In genomic region chr14:93332853-93333630, GRCh38 we compare ENCODE assay signal across 8 cellular contexts. TPM values are rescaled to one million over a fixed set of nuclear protein-coding genes. Genes with fewer than 3 reads are reported as not detected.
DNase-seq lines count a peak whose midpoint lies in the region; ATAC-seq, FAIRE-seq and TF ChIP-seq lines count a peak whose summit lies in the region.

Gene BTBD7 (minus strand): TSS chr14:93333036. CDS start chr14:93296051, 36,985 bp downstream.

- H3K9me1 ChIP-seq in IMR-90 (ENCODE audit: insufficient read depth, low read length) (no peaks in the 10 kb centered on the region), endothelial cell of umbilical vein (replicated peaks; ENCODE audit: control insufficient read depth, extremely low read depth, insufficient read depth, low read length) (no peaks in the 10 kb centered on the region)

- BruUV-seq in IMR-90 (replicated peaks; lab: Mats Ljungman, UMichigan), result TSS peak; percentile 60
- BruUV-seq in OCI-LY7 (replicated peaks; lab: Mats Ljungman, UMichigan), result TSS peak; percentile 78
- BruUV-seq in endothelial cell of umbilical vein (replicated peaks; lab: Mats Ljungman, UMichigan), result TSS peak; percentile 60

- intact Hi-C loops in IMR-90 (cut with micrococcal nuclease) (loop anchor here (1.0 to 5.0 kb wide), 5 partner anchors 93 to 749 kb away; partner anchors contain the start of genes DDX24, GON7, IFI27L1 and MOAP1), OCI-LY7 (cut with micrococcal nuclease; ENCODE audit: unreplicated experiment) (loop anchor here (2.0 to 10.0 kb wide), 2 partner anchors 126 to 218 kb away; partner anchors contain the start of genes GON7, ITPK1 and UBR7), endothelial cell of umbilical vein (cut with micrococcal nuclease) (loop anchor here (1.0 to 10.0 kb wide), 6 partner anchors 76 to 1822 kb away; partner anchors contain the start of genes GON7, ITPK1, MOAP1 and PPP4R3A)

- dilution Hi-C loops in IMR-90 (cut with HindIII; ENCODE audit: low sequenced_read_pairs, unreplicated experiment), result no loop called here
- dilution Hi-C loops in endothelial cell of umbilical vein (cut with MboI; ENCODE audit: extremely low pct_ligation_motif_present, low sequenced_read_pairs), result no loop called here

- peak within 1 kb of the TSS; percentile 17 to 80 for H4K8ac ChIP-seq in IMR-90 (ENCODE audit: low read depth in 2 of 2, low read length in 2 of 2)

- H3K9me3 ChIP-seq in IMR-90 (ENCODE audit: control insufficient read depth, insufficient read depth, low read length) (no peaks in the 10 kb centered on the region), OCI-LY7 (ENCODE audit: low read length) (peaks cover 17% of the 10 kb centered on the region; the same call in 1 of the 2 replicates), endothelial cell of umbilical vein (replicated peaks; ENCODE audit: control insufficient read depth, insufficient read depth, low read length) (no peaks in the 10 kb centered on the region)

- H4K91ac ChIP-seq in IMR-90 (ENCODE audit: insufficient read depth, low read depth, low read length), result peak within 1 kb of the TSS; percentile 61

- CTCF ChIA-PET in IMR-90 (lab: Yijun Ruan, JAX), result no interaction called here
- CTCF ChIA-PET in OCI-LY7 (lab: Charles Lee; ENCODE audit: unreplicated experiment), result no interaction called here
- CTCF ChIA-PET in endothelial cell of umbilical vein (lab: Charles Lee), result no interaction called here

- peak; percentile 83 for DNase-seq in DMS 273 treated with DMSO at 0.1 percent for 48 hours (lab: John Stamatoyannopoulos, UW)
- DNase-seq in IMR-90, result peak; percentile 92
- peak; percentile 95 for DNase-seq in OCI-LY7 (ENCODE audit: low spot score)
- DNase-seq in activated T-cell treated with anti-CD3 and anti-CD28 coated beads for 1 hour (ENCODE audit: low read depth), result peak; percentile 92
- DNase-seq in endothelial cell of umbilical vein (ENCODE audit: low read depth, low spot score), result peak; percentile 97
- DNase-seq in middle frontal gyrus (ENCODE audit: extremely low spot score, low spot score), result peak; percentile 92
- DNase-seq in stimulated activated CD8-positive, alpha-beta memory T cell treated with anti-CD3 and anti-CD28 coated beads, Interleukin-2, amount 100 ng/mL, for 1 hour (ENCODE audit: low read depth in 2 of 2), result peak; percentile 87 to 92

- peaks cover 55% of the 10 kb centered on the region for H3K79me2 ChIP-seq in OCI-LY7 (ENCODE audit: insufficient read depth, low read depth, low read length)
- H3K79me2 ChIP-seq in endothelial cell of umbilical vein (ENCODE audit: control insufficient read depth, insufficient read depth, low read length), result peaks cover 46% of the 10 kb centered on the region

- peak within 1 kb of the TSS; percentile 81 for H3K56ac ChIP-seq in IMR-90 (ENCODE audit: extremely low read depth, insufficient read depth, low read length)

- peak; percentile 87 for ATAC-seq in GM21528 (IDR thresholded peaks at IDR 0.05; ENCODE audit: low FRiP score, unreplicated experiment)
- ATAC-seq in IMR-90 (ENCODE audit: low read depth), result peak; percentile 96

- H3K9ac ChIP-seq in IMR-90 (ENCODE audit: low read depth, low read length) (peak within 1 kb of the TSS; percentile 94), endothelial cell of umbilical vein (replicated peaks; ENCODE audit: extremely low read depth, insufficient read depth, low read length) (peak within 1 kb of the TSS; percentile 94)

- peaks cover 23% of the 10 kb centered on the region; the same call in 1 of the 2 replicates for H4K20me1 ChIP-seq in IMR-90 (ENCODE audit: insufficient read depth, low read length)
- H4K20me1 ChIP-seq in OCI-LY7 (ENCODE audit: insufficient read depth, low read length), result peaks cover 16% of the 10 kb centered on the region
- no peaks in the 10 kb centered on the region for H4K20me1 ChIP-seq in endothelial cell of umbilical vein (replicated peaks; ENCODE audit: control insufficient read depth, extremely low read depth, insufficient read depth, low read length)

- H2BK120ac ChIP-seq in IMR-90 (ENCODE audit: low read depth, low read length), result peak within 1 kb of the TSS; percentile 66; the same call in 1 of the 2 replicates

- no peaks in the 10 kb centered on the region for H3K4me1 ChIP-seq in IMR-90 (ENCODE audit: control insufficient read depth, insufficient read depth, low read length)
- H3K4me1 ChIP-seq in OCI-LY7 (ENCODE audit: insufficient read depth, low read length, poor library complexity, severe bottlenecking), result peaks cover 34% of the 10 kb centered on the region
- H3K4me1 ChIP-seq in endothelial cell of umbilical vein (ENCODE audit: control insufficient read depth, extremely low read depth, insufficient read depth, low read length), result peaks cover 26% of the 10 kb centered on the region

- peak within 1 kb of the TSS; percentile 61 for H3K23ac ChIP-seq in IMR-90 (ENCODE audit: low read depth, low read length)

- H2AK9ac ChIP-seq in IMR-90 (replicated peaks; ENCODE audit: low read depth, low read length, poor library complexity), result peak within 1 kb of the TSS; percentile 81

- H3K27ac ChIP-seq in IMR-90 (ENCODE audit: insufficient read depth, low read length) (peak within 1 kb of the TSS; percentile 94), OCI-LY7 (ENCODE audit: low read depth, low read length, poor library complexity, severe bottlenecking) (peak within 1 kb of the TSS; percentile 62), endothelial cell of umbilical vein (ENCODE audit: insufficient read depth, low read depth, low read length) (peak within 1 kb of the TSS; percentile 82)

- FAIRE-seq in endothelial cell of umbilical vein (lab: Jason Lieb, UNC), result peak; percentile 82

- no peaks in the 10 kb centered on the region for H3K36me3 ChIP-seq in IMR-90 (ENCODE audit: control insufficient read depth, insufficient read depth, low read length)
- peaks cover 3% of the 10 kb centered on the region; the same call in 1 of the 2 replicates for H3K36me3 ChIP-seq in OCI-LY7 (ENCODE audit: insufficient read depth, low read length)
- no peaks in the 10 kb centered on the region for H3K36me3 ChIP-seq in endothelial cell of umbilical vein (ENCODE audit: control insufficient read depth in 2 of 2, extremely low read depth in 1 of 2, insufficient read depth in 2 of 2, low read length in 2 of 2)

- peak within 1 kb of the TSS; percentile 5; the same call in 1 of the 3 replicates for H2BK15ac ChIP-seq in IMR-90 (ENCODE audit: low read depth, low read length)

- peak within 1 kb of the TSS; percentile 2; the same call in 1 of the 2 replicates for H2BK20ac ChIP-seq in IMR-90 (ENCODE audit: low read depth, low read length)

- H3K18ac ChIP-seq in IMR-90 (ENCODE audit: low read depth, low read length), result peak within 1 kb of the TSS; percentile 12

- H3K4me2 ChIP-seq in IMR-90 (ENCODE audit: low read depth, low read length), result peak within 1 kb of the TSS; percentile 99
- peak within 1 kb of the TSS; percentile 97 for H3K4me2 ChIP-seq in OCI-LY7 (ENCODE audit: low read length)
- H3K4me2 ChIP-seq in endothelial cell of umbilical vein (ENCODE audit: insufficient read depth, low read length), result peak within 1 kb of the TSS; percentile 92

- H3K4me3 ChIP-seq in IMR-90 (ENCODE audit: insufficient read depth, low read depth, low read length) (peak within 1 kb of the TSS; percentile 55), OCI-LY7 (ENCODE audit: low read depth, low read length, poor library complexity, severe bottlenecking) (peak within 1 kb of the TSS; percentile 75), endothelial cell of umbilical vein (replicated peaks in 1 of 3; ENCODE audit: insufficient read depth in 1 of 3, low read depth in 1 of 3, low read length in 3 of 3) (peak within 1 kb of the TSS; percentile 82 to 95 (median 94))

- TF ChIP-seq POLR2A in IMR-90 (IDR thresholded peaks at IDR 0.05; ENCODE audit: low read depth, low read length) (peak; percentile 80; the same call in 1 of the 2 replicates), endothelial cell of umbilical vein (IDR thresholded peaks at IDR 0.05; ENCODE audit: low read depth, low read length) (peak; percentile 63)

- H2BK5ac ChIP-seq in IMR-90 (ENCODE audit: low read depth, low read length, poor library complexity, severe bottlenecking), result peak within 1 kb of the TSS; percentile 92

- POLR2A ChIA-PET in IMR-90 (lab: Charles Lee; ENCODE audit: unreplicated experiment), result no interaction called here
- POLR2A ChIA-PET in OCI-LY7 (lab: Charles Lee), result no interaction called here
- POLR2A ChIA-PET in endothelial cell of umbilical vein (lab: Charles Lee), result no interaction called here

- peak within 1 kb of the TSS; percentile 75 for H3K4ac ChIP-seq in IMR-90 (ENCODE audit: low read depth, low read length)

- peak; percentile 39; the same call in 1 of the 2 replicates for TF ChIP-seq RAD21 in IMR-90 (IDR thresholded peaks at IDR 0.05; ENCODE audit: low read length)

- H3K14ac ChIP-seq in IMR-90 (replicated peaks; ENCODE audit: low read depth, low read length), result peak within 1 kb of the TSS; percentile 84

- H3K9me2 ChIP-seq in OCI-LY7 (ENCODE audit: insufficient read depth, low read length), result no peaks in the 10 kb centered on the region

- 0% methylated on average over 44 of the region's 74 CpGs; no CpG with 5 or more reads in 1 of the 2 experiments for WGBS in IMR-90 (ENCODE audit: extremely low coverage in 2 of 2, insufficient read length in 1 of 2), 2 experiments

- in situ Hi-C loops in IMR-90 (cut with MboI; ENCODE audit: low sequenced_read_pairs), result no loop called here

- peaks cover 0 to 38% of the 10 kb centered on the region in 2 experiments; a peak in 2 of 4 replicates for H3K79me1 ChIP-seq in IMR-90 (ENCODE audit: low read depth in 1 of 2, low read length in 2 of 2)

- peak within 1 kb of the TSS; percentile 28 for H4K5ac ChIP-seq in IMR-90 (ENCODE audit: low read depth, low read length)

- no peak within 1 kb of the TSS for H2AK5ac ChIP-seq in IMR-90 (ENCODE audit: low read depth, low read length)

- H2AFZ ChIP-seq in IMR-90 (replicated peaks; ENCODE audit: low read length, poor library complexity), result peak within 1 kb of the TSS; percentile 96
- H2AFZ ChIP-seq in OCI-LY7 (ENCODE audit: low read length), result peak within 1 kb of the TSS; percentile 96
- peak within 1 kb of the TSS; percentile 66 for H2AFZ ChIP-seq in endothelial cell of umbilical vein (ENCODE audit: low read depth, low read length)

- peak; percentile 40; the same call in 1 of the 2 replicates for TF ChIP-seq CTCF in IMR-90 (conservative IDR thresholded peaks at IDR 0.05; ENCODE audit: low read depth, low read length)
- no peak for TF ChIP-seq CTCF in OCI-LY7 (conservative IDR thresholded peaks at IDR 0.05; ENCODE audit: low read length)
- TF ChIP-seq CTCF in endothelial cell of umbilical vein (IDR thresholded peaks at IDR 0.05; ENCODE audit: extremely low read depth in 1 of 2, insufficient read depth in 1 of 2, low read depth in 1 of 2, low read length in 2 of 2), result peak in 1 of 2 donors; percentile 19

- no peaks in the 10 kb centered on the region for H3K27me3 ChIP-seq in IMR-90 (ENCODE audit: control insufficient read depth, insufficient read depth, low read length)
- H3K27me3 ChIP-seq in endothelial cell of umbilical vein (ENCODE audit: control insufficient read depth in 2 of 2, insufficient read depth in 2 of 2, low read length in 2 of 2), result no peaks in the 10 kb centered on the region

RNA-seq across cellular contexts. Expression of gene BTBD7, which starts in this region (rescaled TPM):
- total RNA-seq in IMR-90 (2012; rRNA removed) (30.5 and 30.6 TPM in 2 replicates), OCI-LY7 (2022) (19.6 and 23.5 TPM in 2 replicates), endothelial cell of umbilical vein (47.8 and 50.2 TPM in 2 replicates)
- polyA plus RNA-seq in IMR-90 (2012; rRNA removed) (11.9 and 12.3 TPM in 2 replicates), endothelial cell of umbilical vein (16.9 and 20.9 TPM in 2 replicates)
- polyA plus RNA-seq in IMR-90 (2012; cell fraction: cytosol; rRNA removed), result 6.0 and 6.6 TPM in 2 replicates
- 10.6 and 22.1 TPM in 2 replicates for polyA plus RNA-seq in IMR-90 (2012; cell fraction: nucleus; rRNA removed; ENCODE audit: low replicate concordance)
- total RNA-seq in OCI-LY7 (2014; rRNA removed; shearing (Covaris generic)), result 9.7 and 10.7 TPM in 2 replicates
- 17.7 and 18.2 TPM in 2 replicates for polyA plus RNA-seq in endothelial cell of umbilical vein (2011; cell fraction: cytosol; rRNA removed)
- polyA plus RNA-seq in endothelial cell of umbilical vein (2011; cell fraction: nucleus; rRNA removed), result 32.9 and 35.0 TPM in 2 replicates
- polyA plus RNA-seq in endothelial cell of umbilical vein (2012), result 16.3 and 21.4 TPM in 2 replicates
- polyA minus RNA-seq in endothelial cell of umbilical vein, result 46.4 and 53.0 TPM in 2 replicates
- 14.6 TPM for polyA minus RNA-seq in endothelial cell of umbilical vein (2011; cell fraction: cytosol; rRNA and poly(A)+ RNA removed)
- 31.0 and 41.6 TPM in 2 replicates for polyA minus RNA-seq in endothelial cell of umbilical vein (2011; cell fraction: nucleus; rRNA and poly(A)+ RNA removed)

Comparison
In these comparisons a context has a peak if more than half of its experiments do, and no peak if none do; other contexts are left out.
1. Peak in every context shown above with its lines: DNase-seq, ATAC-seq, H3K4me3 ChIP-seq and H3K27ac ChIP-seq.